In genomic region chr21:41614456-41615010, GRCh38 we compare ENCODE assay signal across 25 cellular contexts.
DNase-seq lines count a peak whose midpoint lies in the region; ATAC-seq, FAIRE-seq and TF ChIP-seq lines count a peak whose summit lies in the region.
"Had no signal": no experiment of that assay in that cellular context is flagged by ENCODE, and none has a peak within 500 bp of the region (broad histone marks: within the 10 kb centered on the region; RNA-seq: fewer than 3 reads in every experiment).

No MANE protein-coding gene starts in this region.

- no peak for TF ChIP-seq EP300 in A549 (IDR thresholded peaks at IDR 0.05)

- H3K9me3 ChIP-seq in A549 (no peaks in the 10 kb centered on the region), osteoblast (ENCODE audit: low read depth, low read length) (no peaks in the 10 kb centered on the region)
- H3K9me3 ChIP-seq: esophagus muscularis mucosa, gastroesophageal sphincter, MG63, mucosa of descending colon, stomach had no signal

- DNase-seq in A549 (ENCODE audit: low read depth in 1 of 2, low spot score in 1 of 2), result no peak
- peak; percentile 19 for DNase-seq in NCI-H226
- no peak for DNase-seq in coronary artery (ENCODE audit: low spot score)
- no peak for DNase-seq in osteoblast (ENCODE audit: insufficient read length, low spot score, missing footprints)
- no peak for DNase-seq in NCI-H1092 treated with DMSO at 0.1 percent for 48 hours (lab: John Stamatoyannopoulos, UW)
- DNase-seq: ACHN; activated CD4-positive, alpha-beta T cell treated with anti-CD3 and anti-CD28 coated beads for 1 hour; activated T-cell treated with anti-CD3 and anti-CD28 coated beads, Interleukin-2, amount 50 U/mL, for 1 hour; endodermal cell; H9; MG63; NCI-H1417; NCI-H2081 treated with DMSO at 0.1 percent for 48 hours; NCI-H446; stimulated activated CD4-positive, alpha-beta T cell treated with anti-CD3 and anti-CD28 coated beads, Interleukin-15, amount 100 ng/mL, for 24 hours; stomach; T-cell had no signal

- no peak for FAIRE-seq in A549 (lab: Jason Lieb, UNC)
- FAIRE-seq: GM12878 had no signal

- no peak for ATAC-seq in A549
- no peak for ATAC-seq in GM21526 (IDR thresholded peaks at IDR 0.05; ENCODE audit: low FRiP score, unreplicated experiment)
- no peak for ATAC-seq in HG03039 (IDR thresholded peaks at IDR 0.05; ENCODE audit: unreplicated experiment)
- ATAC-seq in activated CD4-positive, CD25-positive, alpha-beta regulatory T cell treated with anti-CD3 and anti-CD28 coated beads, Interleukin-2, amount 50 U/mL, for 24 hours, result no peak
- ATAC-seq: gastroesophageal sphincter, GM12878, mucosa of descending colon, sciatic nerve, T-cell had no signal

- no peak for TF ChIP-seq POLR2A in A549 (IDR thresholded peaks at IDR 0.05; ENCODE audit: low read length)

- WGBS in A549 (ENCODE audit: missing lambda C conversion rate), result 93% methylated on average over 13 of the region's 13 CpGs

- H4K20me1 ChIP-seq in osteoblast (ENCODE audit: insufficient read depth, low read length), result no peaks in the 10 kb centered on the region

- peaks cover 4% of the 10 kb centered on the region for H3K27me3 ChIP-seq in osteoblast (ENCODE audit: insufficient read depth, low read length)
- H3K27me3 ChIP-seq: MG63 had no signal

- CTCF ChIA-PET in A549 (lab: Yijun Ruan, JAX), result interaction anchor here (1.1 to 11.1 kb wide), 8 partner anchors 16 to 502 kb away, joined by 3 to 189 read pairs (median 48); partner anchors contain the start of gene RIPK4

- no peaks in the 10 kb centered on the region for H3K79me2 ChIP-seq in osteoblast (ENCODE audit: insufficient read depth, low read length)

- H3K4me2 ChIP-seq in A549 (no peak overlapping the region), osteoblast (ENCODE audit: insufficient read depth, low read length) (no peak overlapping the region)

- no peak for TF ChIP-seq CTCF in A549 (IDR thresholded peaks at IDR 0.05)
- no peak for TF ChIP-seq CTCF in coronary artery (IDR thresholded peaks at IDR 0.05)
- no peak for TF ChIP-seq CTCF in osteoblast (IDR thresholded peaks at IDR 0.05; ENCODE audit: extremely low read depth, low read depth, low read length)

- H3K36me3 ChIP-seq in osteoblast (ENCODE audit: insufficient read depth, low read length), result no peaks in the 10 kb centered on the region
- H3K36me3 ChIP-seq: esophagus muscularis mucosa, gastroesophageal sphincter, MG63, stomach had no signal

- H3K4me1 ChIP-seq in A549 (peaks cover 28% of the 10 kb centered on the region), osteoblast (ENCODE audit: insufficient read depth, low read length) (peaks cover 35% of the 10 kb centered on the region)

- TF ChIP-seq RAD21 in A549 (conservative IDR thresholded peaks at IDR 0.05 in 1 of 2, IDR thresholded peaks at IDR 0.05 in 1 of 2), result no peak

- no peak overlapping the region for H2AFZ ChIP-seq in osteoblast (ENCODE audit: low read length)

- H3K4me3 ChIP-seq in A549, result no peak overlapping the region
- H3K4me3 ChIP-seq in coronary artery, result no peak overlapping the region
- H3K4me3 ChIP-seq in osteoblast (ENCODE audit: insufficient read depth, low read length), result no peak overlapping the region
- H3K4me3 ChIP-seq: esophagus muscularis mucosa, gastroesophageal sphincter, GM12878, MG63, mucosa of descending colon, stomach had no signal

- POLR2A ChIA-PET in A549 (lab: Yijun Ruan, JAX), result no interaction called here

- H3K27ac ChIP-seq in A549 (peak overlapping the region; percentile 72 to 85; a peak in 4 of 6 replicates), coronary artery (peak overlapping the region; percentile 96 to 98), osteoblast (ENCODE audit: low read depth, low read length) (peak overlapping the region; percentile 99)

TF ChIP-seq in A549, 52 proteins besides CTCF, POLR2A, EP300 and RAD21:
- TF ChIP-seq ZC3H11A (IDR thresholded peaks at IDR 0.05), result no peak
- TF ChIP-seq RFX5 (IDR thresholded peaks at IDR 0.05), result no peak
- no peak for TF ChIP-seq SMC3 (IDR thresholded peaks at IDR 0.05)
- TF ChIP-seq MYC (IDR thresholded peaks at IDR 0.05; ENCODE audit: borderline replicate concordance, low read length), result no peak
- TF ChIP-seq BHLHE40 (IDR thresholded peaks at IDR 0.05; ENCODE audit: low read depth, low read length), result no peak
- TF ChIP-seq ZNF302 (CRISPR knock-in tag; IDR thresholded peaks at IDR 0.05), result no peak
- TF ChIP-seq, protein P1, sequence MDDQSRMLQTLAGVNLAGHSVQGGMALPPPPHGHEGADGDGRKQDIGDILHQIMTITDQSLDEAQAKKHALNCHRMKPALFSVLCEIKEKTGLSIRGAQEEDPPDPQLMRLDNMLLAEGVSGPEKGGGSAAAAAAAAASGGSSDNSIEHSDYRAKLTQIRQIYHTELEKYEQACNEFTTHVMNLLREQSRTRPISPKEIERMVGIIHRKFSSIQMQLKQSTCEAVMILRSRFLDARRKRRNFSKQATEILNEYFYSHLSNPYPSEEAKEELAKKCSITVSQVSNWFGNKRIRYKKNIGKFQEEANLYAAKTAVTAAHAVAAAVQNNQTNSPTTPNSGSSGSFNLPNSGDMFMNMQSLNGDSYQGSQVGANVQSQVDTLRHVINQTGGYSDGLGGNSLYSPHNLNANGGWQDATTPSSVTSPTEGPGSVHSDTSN (IDR thresholded peaks at IDR 0.05), result no peak
- TF ChIP-seq MAX (IDR thresholded peaks at IDR 0.05), result no peak
- no peak for TF ChIP-seq MAZ (IDR thresholded peaks at IDR 0.05; ENCODE audit: borderline replicate concordance, low read depth, low read length)
- no peak for TF ChIP-seq SREBF2 (IDR thresholded peaks at IDR 0.05)
- TF ChIP-seq, protein P2, sequence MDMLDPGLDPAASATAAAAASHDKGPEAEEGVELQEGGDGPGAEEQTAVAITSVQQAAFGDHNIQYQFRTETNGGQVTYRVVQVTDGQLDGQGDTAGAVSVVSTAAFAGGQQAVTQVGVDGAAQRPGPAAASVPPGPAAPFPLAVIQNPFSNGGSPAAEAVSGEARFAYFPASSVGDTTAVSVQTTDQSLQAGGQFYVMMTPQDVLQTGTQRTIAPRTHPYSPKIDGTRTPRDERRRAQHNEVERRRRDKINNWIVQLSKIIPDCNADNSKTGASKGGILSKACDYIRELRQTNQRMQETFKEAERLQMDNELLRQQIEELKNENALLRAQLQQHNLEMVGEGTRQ (IDR thresholded peaks at IDR 0.05), result no peak
